1 cellular context compared by ENCODE assay signal in the genomic region with DNA sequence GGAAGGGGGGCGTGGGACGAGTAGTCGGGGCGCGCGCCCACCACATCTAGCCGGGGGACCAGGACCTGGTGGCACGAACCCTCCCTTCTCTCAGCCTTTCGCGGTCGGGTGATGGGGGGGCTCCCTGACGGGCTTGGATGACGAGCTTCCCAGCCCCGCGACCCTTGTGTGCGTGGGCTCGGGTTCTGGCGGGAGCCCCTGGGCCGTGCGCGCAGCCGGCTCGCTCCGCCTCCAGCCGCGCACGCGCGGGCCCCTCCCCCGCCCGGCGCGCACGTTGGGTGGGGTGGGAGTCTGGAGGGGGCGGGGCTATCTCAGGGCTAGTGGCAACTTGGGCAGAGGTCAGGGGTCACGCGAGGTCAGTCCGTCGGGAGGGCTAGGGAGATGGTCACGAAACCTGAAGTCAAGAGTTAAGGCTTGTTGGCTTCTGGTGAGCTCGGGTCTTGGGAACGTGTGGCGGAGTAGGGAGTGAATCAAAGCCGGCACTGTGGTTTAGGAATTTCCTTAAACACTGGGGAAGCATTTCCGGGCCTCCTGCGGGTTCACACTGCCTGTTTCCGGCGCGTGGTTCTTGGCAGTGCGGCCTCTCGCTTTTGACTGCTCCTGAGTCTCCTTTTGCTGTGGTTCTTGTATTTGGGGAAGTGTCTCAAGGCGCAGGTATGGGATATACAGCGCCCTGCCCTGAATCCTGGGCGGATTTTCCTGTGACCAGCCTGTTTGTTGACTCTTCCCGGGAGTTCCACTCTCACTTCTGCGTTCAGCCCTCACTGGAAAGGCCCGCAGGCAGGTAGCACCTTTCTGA.
TF ChIP-seq lines count a peak whose summit lies in the region.

Gene SRCAP (plus strand): TSS at position 356 of the 799 bp plus-strand sequence. CDS start 1,654 bp downstream, outside the sequence.

TF ChIP-seq in HepG2, 621 proteins besides CTCF, POLR2A, EP300 and RAD21 (continued from another document):
- TF ChIP-seq, protein P1, sequence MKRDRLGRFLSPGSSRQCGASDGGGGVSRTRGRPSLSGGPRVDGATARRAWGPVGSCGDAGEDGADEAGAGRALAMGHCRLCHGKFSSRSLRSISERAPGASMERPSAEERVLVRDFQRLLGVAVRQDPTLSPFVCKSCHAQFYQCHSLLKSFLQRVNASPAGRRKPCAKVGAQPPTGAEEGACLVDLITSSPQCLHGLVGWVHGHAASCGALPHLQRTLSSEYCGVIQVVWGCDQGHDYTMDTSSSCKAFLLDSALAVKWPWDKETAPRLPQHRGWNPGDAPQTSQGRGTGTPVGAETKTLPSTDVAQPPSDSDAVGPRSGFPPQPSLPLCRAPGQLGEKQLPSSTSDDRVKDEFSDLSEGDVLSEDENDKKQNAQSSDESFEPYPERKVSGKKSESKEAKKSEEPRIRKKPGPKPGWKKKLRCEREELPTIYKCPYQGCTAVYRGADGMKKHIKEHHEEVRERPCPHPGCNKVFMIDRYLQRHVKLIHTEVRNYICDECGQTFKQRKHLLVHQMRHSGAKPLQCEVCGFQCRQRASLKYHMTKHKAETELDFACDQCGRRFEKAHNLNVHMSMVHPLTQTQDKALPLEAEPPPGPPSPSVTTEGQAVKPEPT (CRISPR knock-in tag; IDR thresholded peaks at IDR 0.05; ENCODE audit: low read depth), result no peak
- TF ChIP-seq MLXIP (CRISPR knock-in tag; IDR thresholded peaks at IDR 0.05; ENCODE audit: borderline replicate concordance), result 0 out of 2 replicates have a peak, but pooled peaks have one; percentile 38
- TF ChIP-seq NCOR1 (IDR thresholded peaks at IDR 0.05; ENCODE audit: borderline replicate concordance, low read length), result peak; percentile 84
- peak; percentile 21; the same call in 1 of the 2 replicates for TF ChIP-seq MNT (IDR thresholded peaks at IDR 0.05)
- TF ChIP-seq TCF7L2 (IDR thresholded peaks at IDR 0.05; ENCODE audit: low read depth, low read length), result no peak
- no peak for TF ChIP-seq RFXANK (CRISPR knock-in tag; IDR thresholded peaks at IDR 0.05)
- no peak; the same call in 1 of the 2 replicates for TF ChIP-seq ZNF441 (CRISPR knock-in tag; IDR thresholded peaks at IDR 0.05; ENCODE audit: borderline replicate concordance)
- no peak for TF ChIP-seq ZNF652 (CRISPR knock-in tag; IDR thresholded peaks at IDR 0.05; ENCODE audit: borderline replicate concordance, low read depth)
- TF ChIP-seq, protein P2, sequence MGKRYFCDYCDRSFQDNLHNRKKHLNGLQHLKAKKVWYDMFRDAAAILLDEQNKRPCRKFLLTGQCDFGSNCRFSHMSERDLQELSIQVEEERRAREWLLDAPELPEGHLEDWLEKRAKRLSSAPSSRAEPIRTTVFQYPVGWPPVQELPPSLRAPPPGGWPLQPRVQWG (CRISPR knock-in tag; IDR thresholded peaks at IDR 0.05; ENCODE audit: borderline replicate concordance, low read depth), result no peak
- TF ChIP-seq, protein P3, sequence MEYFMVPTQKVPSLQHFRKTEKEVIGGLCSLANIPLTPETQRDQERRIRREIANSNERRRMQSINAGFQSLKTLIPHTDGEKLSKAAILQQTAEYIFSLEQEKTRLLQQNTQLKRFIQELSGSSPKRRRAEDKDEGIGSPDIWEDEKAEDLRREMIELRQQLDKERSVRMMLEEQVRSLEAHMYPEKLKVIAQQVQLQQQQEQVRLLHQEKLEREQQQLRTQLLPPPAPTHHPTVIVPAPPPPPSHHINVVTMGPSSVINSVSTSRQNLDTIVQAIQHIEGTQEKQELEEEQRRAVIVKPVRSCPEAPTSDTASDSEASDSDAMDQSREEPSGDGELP (IDR thresholded peaks at IDR 0.05; ENCODE audit: borderline replicate concordance, low read depth), result peak; percentile 40; the same call in 1 of the 2 replicates
TF ChIP-seq in HepG2: peak in this region for 211.
